In the genomic region with DNA sequence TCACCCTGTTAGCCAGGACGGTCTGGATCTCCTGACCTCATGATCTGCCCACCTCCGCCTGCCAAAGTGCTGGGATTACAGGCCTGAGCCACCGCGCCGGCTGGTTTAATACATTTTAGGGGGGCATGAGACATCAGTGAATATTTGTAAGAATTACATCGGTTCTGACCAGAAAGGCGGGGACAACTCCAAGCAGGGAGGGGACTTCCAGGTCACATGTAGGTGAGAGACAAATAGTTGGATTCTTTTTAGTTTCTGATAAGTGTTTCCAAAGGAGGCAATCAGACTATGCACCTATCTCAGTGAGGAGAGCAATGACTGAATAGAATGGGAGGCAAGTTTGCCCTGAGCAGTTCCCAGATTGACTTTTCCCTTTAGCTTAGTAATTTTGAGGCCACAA, we compare ENCODE assay signal across 12 cellular contexts. TPM values are rescaled to one million over a fixed set of nuclear protein-coding genes. Genes with fewer than 3 reads are reported as not detected.
DNase-seq lines count a peak whose midpoint lies in the region; ATAC-seq and TF ChIP-seq lines count a peak whose summit lies in the region.
"Had no signal": no experiment of that assay in that cellular context is flagged by ENCODE, and none has a peak within 500 bp of the region (broad histone marks: within the 10 kb centered on the region; RNA-seq: fewer than 3 reads in every experiment).

No MANE protein-coding gene starts in this region.

- peaks cover 57% of the 10 kb centered on the region for H3K4me1 Mint-ChIP-seq in WTC11

- H3K14ac ChIP-seq in mesenchymal stem cell (ENCODE audit: low read length in 2 of 2) = no peak overlapping the region

- H3K27ac Mint-ChIP-seq in WTC11 = peak overlapping the region; percentile 96

- POLR2A ChIA-PET in WTC11 (lab: Charles Lee) = interaction anchor here (1.5 to 2.3 kb wide), 3 partner anchors 12 to 72 kb away, joined by 7 to 10 read pairs (median 8); a partner anchor contains a TSS
- POLR2A ChIA-PET in A673 (lab: Charles Lee; ENCODE audit: low non-redundant PET) = no interaction called here

- no peak for DNase-seq in WTC11 (ENCODE audit: low spot score)
- no peak for DNase-seq in mesenchymal stem cell
- DNase-seq in SIG-M5 treated with dmso at 0.1 percent for 504 hours (lab: John Stamatoyannopoulos, UW; ENCODE audit: unreplicated experiment) = no peak
- no peak for DNase-seq in stimulated activated CD4-positive, alpha-beta T cell treated with anti-CD3 and anti-CD28 coated beads, Interleukin-1b, Interleukin-23, amount 100 ng/mL, for 48 hours
- DNase-seq in NCI-H748 treated with DMSO at 0.1 percent for 48 hours (lab: John Stamatoyannopoulos, UW) = no peak
- DNase-seq in A673 (ENCODE audit: low spot score) = no peak
- DNase-seq: body of pancreas; head of caudate nucleus; stimulated activated naive CD4-positive, alpha-beta T cell had no signal

- H3K18ac ChIP-seq in mesenchymal stem cell (ENCODE audit: low read depth in 1 of 2, low read length in 2 of 2) = no peak overlapping the region

- H3K4me3 Mint-ChIP-seq in WTC11 = peak overlapping the region; percentile 97

- no peaks in the 10 kb centered on the region for H3K9me3 Mint-ChIP-seq in WTC11

- H3K4me1 ChIP-seq in BLaER1 (peaks cover 35% of the 10 kb centered on the region), DOHH2 (ENCODE audit: control insufficient read depth, low read length) (peaks cover 25% of the 10 kb centered on the region), mesenchymal stem cell (ENCODE audit: control insufficient read depth, insufficient read depth, low read depth, low read length) (peaks cover 12% of the 10 kb centered on the region), A673 (ENCODE audit: insufficient read depth, low read length, poor library complexity, severe bottlenecking) (no peaks in the 10 kb centered on the region)
- H3K4me1 ChIP-seq: prostate gland had no signal

- H2AFZ ChIP-seq in mesenchymal stem cell (ENCODE audit: low read depth, low read length) = no peak overlapping the region

- H3K27ac ChIP-seq in BLaER1 = no peak overlapping the region
- no peak overlapping the region for H3K27ac ChIP-seq in DOHH2 (ENCODE audit: low read depth, low read length)
- no peak overlapping the region for H3K27ac ChIP-seq in mesenchymal stem cell (ENCODE audit: low read length, poor library complexity, severe bottlenecking)
- no peak overlapping the region for H3K27ac ChIP-seq in A673 (ENCODE audit: low read depth, low read length, poor library complexity, severe bottlenecking)

- H3K27me3 ChIP-seq in BLaER1 = no peaks in the 10 kb centered on the region
- H3K27me3 ChIP-seq in DOHH2 (ENCODE audit: control insufficient read depth, low read length) = no peaks in the 10 kb centered on the region
- no peaks in the 10 kb centered on the region for H3K27me3 ChIP-seq in mesenchymal stem cell (ENCODE audit: control insufficient read depth in 1 of 2, insufficient read depth in 1 of 2, low read length in 2 of 2)
- H3K27me3 ChIP-seq in A673 (replicated peaks; ENCODE audit: insufficient read depth, low read depth, low read length, poor library complexity) = no peaks in the 10 kb centered on the region
- H3K27me3 ChIP-seq: body of pancreas had no signal

- BruUV-seq in A673 (replicated peaks; lab: Mats Ljungman, UMichigan) = no TSS peak

- H3K27me3 Mint-ChIP-seq in WTC11 (ENCODE audit: low read depth) = no peaks in the 10 kb centered on the region

- H3K4me2 ChIP-seq in BLaER1 (peak overlapping the region; percentile 92), DOHH2 (ENCODE audit: low read length) (peak overlapping the region; percentile 73), mesenchymal stem cell (ENCODE audit: low read length, poor library complexity, severe bottlenecking) (no peak overlapping the region)

- H3K79me2 ChIP-seq in DOHH2 (ENCODE audit: control insufficient read depth, low read length) = peaks cover 55% of the 10 kb centered on the region

- H3K4ac ChIP-seq in mesenchymal stem cell (ENCODE audit: low read depth in 1 of 2, low read length in 2 of 2) = peak overlapping the region in 1 of 2 experiments; percentile 35

- CTCF ChIA-PET in WTC11 (lab: Charles Lee) = interaction anchor here (1.0 to 2.6 kb wide), 5 partner anchors 11 to 109 kb away, joined by 3 to 12 read pairs (median 7); a partner anchor contains a TSS
- CTCF ChIA-PET in A673 (lab: Charles Lee) = no interaction called here

- H3F3A ChIP-seq in DOHH2 (ENCODE audit: control insufficient read depth, insufficient read depth) = no peaks in the 10 kb centered on the region

- no peak overlapping the region for H3K9ac ChIP-seq in BLaER1
- H3K9ac ChIP-seq in mesenchymal stem cell (ENCODE audit: low read length) = peak overlapping the region; percentile 98

- peaks cover 14% of the 10 kb centered on the region for H3K79me1 ChIP-seq in mesenchymal stem cell (replicated peaks; ENCODE audit: low read length, poor library complexity, severe bottlenecking)

- ATAC-seq in WTC11 = no peak
- ATAC-seq: body of pancreas had no signal

- no peak overlapping the region for H3K23ac ChIP-seq in mesenchymal stem cell (ENCODE audit: low read length in 2 of 2)

- no peak overlapping the region for H4K8ac ChIP-seq in mesenchymal stem cell (ENCODE audit: low read length)

- H3K36me3 ChIP-seq in BLaER1 (peaks cover 25% of the 10 kb centered on the region), DOHH2 (ENCODE audit: control insufficient read depth, low read length) (peaks cover 29% of the 10 kb centered on the region), mesenchymal stem cell (ENCODE audit: control insufficient read depth in 1 of 2, insufficient read depth in 2 of 2, low read depth in 1 of 2, low read length in 2 of 2) (peaks cover 6 to 9% of the 10 kb centered on the region in 2 experiments), A673 (ENCODE audit: insufficient read depth, low read length, poor library complexity, severe bottlenecking) (peaks cover 2% of the 10 kb centered on the region)
- H3K36me3 ChIP-seq: prostate gland had no signal

- peaks cover 28% of the 10 kb centered on the region for H4K20me1 ChIP-seq in BLaER1
- no peaks in the 10 kb centered on the region for H4K20me1 ChIP-seq in DOHH2 (ENCODE audit: control insufficient read depth, insufficient read depth, low read depth, low read length)

- no peak overlapping the region for H4K91ac ChIP-seq in mesenchymal stem cell (ENCODE audit: low read length)

- no peak overlapping the region for H3K4me3 ChIP-seq in BLaER1
- H3K4me3 ChIP-seq in DOHH2 (ENCODE audit: low read length) = peak overlapping the region; percentile 95
- no peak overlapping the region for H3K4me3 ChIP-seq in mesenchymal stem cell (ENCODE audit: insufficient read depth in 1 of 2, low read depth in 1 of 2, low read length in 2 of 2)
- no peak overlapping the region for H3K4me3 ChIP-seq in A673 (ENCODE audit: low read depth, low read length, poor library complexity, severe bottlenecking)

- H2BK15ac ChIP-seq in mesenchymal stem cell (ENCODE audit: low read depth, poor library complexity, severe bottlenecking) = no peak overlapping the region

- H2BK12ac ChIP-seq in mesenchymal stem cell (ENCODE audit: low read length in 2 of 2) = no peak overlapping the region

- no peaks in the 10 kb centered on the region for H3K9me2 ChIP-seq in DOHH2 (replicated peaks; ENCODE audit: control insufficient read depth, low read length)

- no peak overlapping the region for H2AK5ac ChIP-seq in mesenchymal stem cell (ENCODE audit: low read length, severe bottlenecking)

- peaks cover 13% of the 10 kb centered on the region for H3K36me3 Mint-ChIP-seq in WTC11

- no peaks in the 10 kb centered on the region for H3K9me3 ChIP-seq in BLaER1
- no peaks in the 10 kb centered on the region; the same call in 1 of the 2 replicates for H3K9me3 ChIP-seq in DOHH2 (ENCODE audit: control insufficient read depth, insufficient read depth, low read length)
- H3K9me3 ChIP-seq in mesenchymal stem cell (ENCODE audit: control insufficient read depth, low read length) = no peaks in the 10 kb centered on the region
- no peaks in the 10 kb centered on the region for H3K9me3 ChIP-seq in A673 (ENCODE audit: low read depth, low read length, poor library complexity, severe bottlenecking)
- H3K9me3 ChIP-seq: body of pancreas, prostate gland had no signal

- H2BK120ac ChIP-seq in mesenchymal stem cell (ENCODE audit: low read depth, low read length) = no peak overlapping the region

- intact Hi-C loops in A673 (cut with micrococcal nuclease; ENCODE audit: unreplicated experiment) = no loop called here

- H2BK5ac ChIP-seq in mesenchymal stem cell (ENCODE audit: low read depth, low read length, poor library complexity, severe bottlenecking) = no peak overlapping the region

- 89% methylated on average over 7 of the region's 7 CpGs for WGBS in mesenchymal stem cell

- TF ChIP-seq CTCF in DOHH2 (IDR thresholded peaks at IDR 0.05; ENCODE audit: low read depth, low read length, poor library complexity, severe bottlenecking) (no peak), WTC11 (IDR thresholded peaks at IDR 0.05) (no peak), A673 (conservative IDR thresholded peaks at IDR 0.05; ENCODE audit: low read depth, low read length) (no peak)

TF ChIP-seq in WTC11, 78 proteins besides CTCF, POLR2A, EP300 and RAD21 (continues in another document):
- TF ChIP-seq NR1H2 (CRISPR knock-in tag; IDR thresholded peaks at IDR 0.05) = no peak
- no peak for TF ChIP-seq NFYB (CRISPR knock-in tag; conservative IDR thresholded peaks at IDR 0.05; ENCODE audit: low read depth)
- TF ChIP-seq, protein P1, sequence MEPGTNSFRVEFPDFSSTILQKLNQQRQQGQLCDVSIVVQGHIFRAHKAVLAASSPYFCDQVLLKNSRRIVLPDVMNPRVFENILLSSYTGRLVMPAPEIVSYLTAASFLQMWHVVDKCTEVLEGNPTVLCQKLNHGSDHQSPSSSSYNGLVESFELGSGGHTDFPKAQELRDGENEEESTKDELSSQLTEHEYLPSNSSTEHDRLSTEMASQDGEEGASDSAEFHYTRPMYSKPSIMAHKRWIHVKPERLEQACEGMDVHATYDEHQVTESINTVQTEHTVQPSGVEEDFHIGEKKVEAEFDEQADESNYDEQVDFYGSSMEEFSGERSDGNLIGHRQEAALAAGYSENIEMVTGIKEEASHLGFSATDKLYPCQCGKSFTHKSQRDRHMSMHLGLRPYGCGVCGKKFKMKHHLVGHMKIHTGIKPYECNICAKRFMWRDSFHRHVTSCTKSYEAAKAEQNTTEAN (CRISPR knock-in tag; IDR thresholded peaks at IDR 0.05) = no peak

RNA-seq across cellular contexts. Expression of a gene that starts 3.7 kb away (rescaled TPM):
- total RNA-seq in WTC11 (2021) = 9.0 to 13.1 TPM (median 9.3 TPM) in 3 replicates
- 2.3 TPM for polyA plus RNA-seq in mesenchymal stem cell (2013, experiment 1 of 2)
- polyA plus RNA-seq in mesenchymal stem cell (2013, experiment 2 of 2) = 2.3 TPM
- total RNA-seq in A673 (2021) = 5.4 and 10.6 TPM in 2 replicates

RNA-seq across cellular contexts. Expression of a gene that starts 11.7 kb away (rescaled TPM):
- total RNA-seq in WTC11 (2021) (39.9 to 43.2 TPM (median 41.7 TPM) in 3 replicates), A673 (2021) (17.3 and 20.0 TPM in 2 replicates)
- polyA plus RNA-seq in mesenchymal stem cell (2013, experiment 1 of 2) = 3.9 TPM
- polyA plus RNA-seq in mesenchymal stem cell (2013, experiment 2 of 2) = 4.3 TPM

RNA-seq across cellular contexts. Expression of a gene that starts 31.3 kb away (rescaled TPM):
- total RNA-seq in WTC11 (2021) (46.6 to 57.0 TPM (median 47.0 TPM) in 3 replicates), A673 (2021) (40.5 and 43.2 TPM in 2 replicates)
- 9.8 TPM for polyA plus RNA-seq in mesenchymal stem cell (2013, experiment 1 of 2)
- 10.2 TPM for polyA plus RNA-seq in mesenchymal stem cell (2013, experiment 2 of 2)

RNA-seq across cellular contexts. Expression of a gene that starts 48.9 kb away (rescaled TPM):
- 13.6 to 16.4 TPM (median 15.4 TPM) in 3 replicates for total RNA-seq in WTC11 (2021)
- 3.4 TPM for polyA plus RNA-seq in mesenchymal stem cell (2013, experiment 1 of 2)
- 3.8 TPM for polyA plus RNA-seq in mesenchymal stem cell (2013, experiment 2 of 2)
- 18.2 and 19.5 TPM in 2 replicates for total RNA-seq in A673 (2021)
